In genomic region chr9:36074870-36075532, GRCh38 we compare ENCODE assay signal across 1 cellular context.
TF ChIP-seq lines count a peak whose summit lies in the region.

No MANE protein-coding gene starts in this region.

TF ChIP-seq in H1, 55 proteins besides CTCF, POLR2A, EP300 and RAD21 (continued from another document):
- TF ChIP-seq FOSL1 (IDR thresholded peaks at IDR 0.05; ENCODE audit: insufficient read depth, low read depth, low read length): no peak
- no peak for TF ChIP-seq ASH2L (IDR thresholded peaks at IDR 0.05; ENCODE audit: low read length)
- no peak for TF ChIP-seq POU5F1 (IDR thresholded peaks at IDR 0.05; ENCODE audit: low read depth, low read length)
- no peak for TF ChIP-seq TBP (IDR thresholded peaks at IDR 0.05; ENCODE audit: low read depth, low read length)
- no peak for TF ChIP-seq GABPA (IDR thresholded peaks at IDR 0.05; ENCODE audit: borderline replicate concordance, insufficient read depth, low read length)
- TF ChIP-seq RFX5 (IDR thresholded peaks at IDR 0.05; ENCODE audit: borderline replicate concordance, low read depth, low read length): no peak
- no peak for TF ChIP-seq KDM1A (IDR thresholded peaks at IDR 0.05; ENCODE audit: borderline replicate concordance, low read length)
